Comparison of ENCODE assay signal across 7 cellular contexts in the genomic region with DNA sequence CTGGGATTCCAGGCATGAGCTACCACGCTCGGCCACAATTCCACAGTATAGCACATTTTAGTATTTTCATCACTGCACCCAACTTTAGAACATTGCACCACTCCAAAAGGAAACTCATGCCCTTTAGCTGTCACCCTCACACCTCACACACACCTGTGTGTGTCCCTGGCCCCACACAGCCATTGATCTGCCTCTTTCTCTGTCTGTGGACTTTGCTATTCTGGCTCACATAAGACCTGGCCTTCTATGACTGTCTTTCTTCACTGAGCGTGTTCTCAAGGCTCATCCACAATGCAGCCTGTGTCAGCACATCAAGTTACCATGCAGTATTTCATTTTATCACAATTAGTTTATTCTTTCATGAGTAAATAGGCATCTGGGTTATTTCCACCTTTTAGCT.
"Had no signal": no experiment of that assay in that cellular context is flagged by ENCODE, and none has a peak within 500 bp of the region (broad histone marks: within the 10 kb centered on the region; RNA-seq: fewer than 3 reads in every experiment).

No MANE protein-coding gene starts in this region.

- DNase-seq: GF-D8 had no signal

- H3K4me3 ChIP-seq: GM12878 had no signal

- ATAC-seq: GM12878 had no signal

- FAIRE-seq: G401.6, GM12878, GM12891, GM12892, GM18507, GM19239 had no signal
